ENCODE assay signal across 8 cellular contexts in the genomic region with DNA sequence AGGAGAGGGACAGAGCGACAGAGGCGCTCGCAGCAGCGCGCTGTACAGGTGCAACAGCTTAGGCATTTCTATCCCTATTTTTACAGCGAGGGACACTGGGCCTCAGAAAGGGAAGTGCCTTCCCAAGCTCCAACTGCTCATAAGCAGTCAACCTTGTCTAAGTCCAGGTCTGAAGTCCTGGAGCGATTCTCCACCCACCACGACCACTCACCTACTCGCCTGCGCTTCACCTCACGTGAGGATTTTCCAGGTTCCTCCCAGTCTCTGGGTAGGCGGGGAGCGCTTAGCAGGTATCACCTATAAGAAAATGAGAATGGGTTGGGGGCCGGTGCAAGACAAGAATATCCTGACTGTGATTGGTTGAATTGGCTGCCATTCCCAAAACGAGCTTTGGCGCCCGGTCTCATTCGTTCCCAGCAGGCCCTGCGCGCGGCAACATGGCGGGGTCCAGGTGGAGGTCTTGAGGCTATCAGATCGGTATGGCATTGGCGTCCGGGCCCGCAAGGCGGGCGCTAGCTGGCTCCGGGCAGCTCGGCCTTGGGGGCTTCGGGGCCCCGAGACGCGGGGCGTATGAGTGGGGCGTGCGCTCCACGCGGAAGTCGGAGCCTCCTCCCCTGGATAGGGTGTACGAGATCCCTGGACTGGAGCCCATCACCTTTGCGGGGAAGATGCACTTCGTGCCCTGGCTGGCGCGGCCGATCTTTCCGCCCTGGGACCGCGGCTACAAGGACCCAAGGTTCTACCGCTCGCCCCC. TPM values are rescaled to one million over a fixed set of nuclear protein-coding genes. Genes with fewer than 3 reads are reported as not detected.
DNase-seq lines count a peak whose midpoint lies in the region; ATAC-seq, FAIRE-seq and TF ChIP-seq lines count a peak whose summit lies in the region.

A gene with protein sequence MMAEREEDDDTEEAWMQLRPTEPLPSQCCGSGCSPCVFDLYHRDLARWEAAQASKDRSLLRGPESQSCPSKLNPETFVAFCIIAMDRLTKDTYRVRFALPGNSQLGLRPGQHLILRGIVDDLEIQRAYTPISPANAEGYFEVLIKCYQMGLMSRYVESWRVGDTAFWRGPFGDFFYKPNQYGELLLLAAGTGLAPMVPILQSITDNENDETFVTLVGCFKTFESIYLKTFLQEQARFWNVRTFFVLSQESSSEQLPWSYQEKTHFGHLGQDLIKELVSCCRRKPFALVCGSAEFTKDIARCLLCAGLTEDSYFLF (minus strand): TSS at position 266 of the 754 bp plus-strand sequence. CDS start 4,414 bp downstream, outside the sequence.
Gene MRPL37 (plus strand): TSS at position 403 of the 754 bp plus-strand sequence. CDS start 77 bp downstream, at position 480.

- peak within 1 kb of the TSS; percentile 94 to 95 for H3K27ac Mint-ChIP-seq in stimulated activated naive CD8-positive, alpha-beta T cell treated with anti-CD3 and anti-CD28 coated beads, Interleukin-15, amount 100 ng/mL, for 72 hours

- H3K4me1 ChIP-seq in MM.1S (ENCODE audit: low read length): peaks cover 15% of the 10 kb centered on the region

- peaks cover 61% of the 10 kb centered on the region for H3K79me2 ChIP-seq in MM.1S (ENCODE audit: low read length)
- H3K79me2 ChIP-seq in neural cell (replicated peaks; ENCODE audit: insufficient read depth, low read length): peaks cover 25% of the 10 kb centered on the region

- H4K20me1 ChIP-seq in MM.1S (ENCODE audit: insufficient read depth, low read length): no peaks in the 10 kb centered on the region
- no peaks in the 10 kb centered on the region for H4K20me1 ChIP-seq in neural cell (ENCODE audit: insufficient read depth)

- peak; percentile 98 for FAIRE-seq in G401.6 (lab: Jason Lieb, UNC)

- peak; percentile 97 for ATAC-seq in stimulated activated naive CD8-positive, alpha-beta T cell treated with anti-CD3 and anti-CD28 coated beads, Interleukin-15, amount 100 ng/mL, for 72 hours

- TF ChIP-seq RAD21 in neural cell (conservative IDR thresholded peaks at IDR 0.05): peak; percentile 53

- peak within 1 kb of the TSS; percentile 84 for H3K4me2 ChIP-seq in MM.1S (ENCODE audit: low read depth, low read length)
- peak within 1 kb of the TSS; percentile 96 for H3K4me2 ChIP-seq in neural cell (ENCODE audit: low read length)

- DNase-seq in HCEC 1CT: peak; percentile 95
- peak; percentile 98 for DNase-seq in MM.1S
- peak; percentile 94 for DNase-seq in SHP77 treated with DMSO at 0.1 percent for 48 hours (lab: John Stamatoyannopoulos, UW)
- peak; percentile 96 for DNase-seq in activated effector memory CD4-positive, alpha-beta T cell treated with anti-CD3 and anti-CD28 coated beads, Interleukin-2, amount 50 U/mL, for 16 hours
- peak; percentile 95 to 98 for DNase-seq in foreskin fibroblast
- DNase-seq in stimulated activated naive CD8-positive, alpha-beta T cell treated with anti-CD3 and anti-CD28 coated beads, Interleukin-15, amount 100 ng/mL, for 72 hours: peak; percentile 88 to 92

- H3K4me3 ChIP-seq in MM.1S (ENCODE audit: low read length) (peak within 1 kb of the TSS; percentile 97), foreskin fibroblast (ENCODE audit: low read depth in 1 of 2, low read length in 2 of 2) (peak within 1 kb of the TSS; percentile 70 to 98), neural cell (ENCODE audit: low read length) (peak within 1 kb of the TSS; percentile 93)

- no peaks in the 10 kb centered on the region for H3K27me3 Mint-ChIP-seq in stimulated activated naive CD8-positive, alpha-beta T cell treated with anti-CD3 and anti-CD28 coated beads, Interleukin-15, amount 100 ng/mL, for 72 hours

- TF ChIP-seq CTCF in MM.1S (IDR thresholded peaks at IDR 0.05; ENCODE audit: low read length): no peak
- TF ChIP-seq CTCF in foreskin fibroblast (IDR thresholded peaks at IDR 0.05; ENCODE audit: low read depth, low read length): no peak
- no peak for TF ChIP-seq CTCF in neural cell (IDR thresholded peaks at IDR 0.05; ENCODE audit: poor library complexity, severe bottlenecking)

- H3K4me3 Mint-ChIP-seq in stimulated activated naive CD8-positive, alpha-beta T cell treated with anti-CD3 and anti-CD28 coated beads, Interleukin-15, amount 100 ng/mL, for 72 hours: peak within 1 kb of the TSS; percentile 85 to 94

- 0 out of 2 replicates have a peak, but pooled peaks cover 2% of the 10 kb centered on the region for H3K36me3 ChIP-seq in MM.1S (replicated peaks; ENCODE audit: insufficient read depth, low read length)
- no peaks in the 10 kb centered on the region for H3K36me3 ChIP-seq in neural cell (ENCODE audit: insufficient read depth, low read length)

- H3K27ac ChIP-seq in MM.1S (ENCODE audit: low read length) (peak within 1 kb of the TSS; percentile 49; the same call in 1 of the 2 replicates), neural cell (ENCODE audit: low read length) (peak within 1 kb of the TSS; percentile 59)

- peaks cover 40% of the 10 kb centered on the region for H3K4me1 Mint-ChIP-seq in stimulated activated naive CD8-positive, alpha-beta T cell treated with anti-CD3 and anti-CD28 coated beads, Interleukin-15, amount 100 ng/mL, for 72 hours

- H3K9ac ChIP-seq in MM.1S (ENCODE audit: low read length) (peak within 1 kb of the TSS; percentile 97), neural cell (ENCODE audit: low read length) (peak within 1 kb of the TSS; percentile 78)

- H2AFZ ChIP-seq in MM.1S (ENCODE audit: low read length) (peak within 1 kb of the TSS; percentile 88), neural cell (ENCODE audit: low read depth, low read length) (peak within 1 kb of the TSS; percentile 63)

- H3K9me3 ChIP-seq in MM.1S (replicated peaks; ENCODE audit: insufficient read depth, low read length) (no peaks in the 10 kb centered on the region), neural cell (ENCODE audit: low read length) (no peaks in the 10 kb centered on the region)

- H3K9me2 ChIP-seq in MM.1S (replicated peaks; ENCODE audit: insufficient read depth, low read length) (no peaks in the 10 kb centered on the region), neural cell (ENCODE audit: insufficient read depth, low read length) (no peaks in the 10 kb centered on the region)

- H3F3A ChIP-seq in MM.1S (ENCODE audit: insufficient read depth, low read length) (no peaks in the 10 kb centered on the region), neural cell (ENCODE audit: insufficient read depth, low read length, poor library complexity, severe bottlenecking) (no peaks in the 10 kb centered on the region)

- H3K9me3 Mint-ChIP-seq in stimulated activated naive CD8-positive, alpha-beta T cell treated with anti-CD3 and anti-CD28 coated beads, Interleukin-15, amount 100 ng/mL, for 72 hours: no peaks in the 10 kb centered on the region

- peak; percentile 23 for TF ChIP-seq EP300 in neural cell (conservative IDR thresholded peaks at IDR 0.05; ENCODE audit: poor library complexity, severe bottlenecking)

- H3K27me3 ChIP-seq in MM.1S (replicated peaks; ENCODE audit: insufficient read depth, low read length) (no peaks in the 10 kb centered on the region), neural cell (ENCODE audit: insufficient read depth, low read depth, low read length) (no peaks in the 10 kb centered on the region)

TF ChIP-seq in neural cell, 6 proteins besides CTCF, POLR2A, EP300 and RAD21:
- TF ChIP-seq, protein P1, sequence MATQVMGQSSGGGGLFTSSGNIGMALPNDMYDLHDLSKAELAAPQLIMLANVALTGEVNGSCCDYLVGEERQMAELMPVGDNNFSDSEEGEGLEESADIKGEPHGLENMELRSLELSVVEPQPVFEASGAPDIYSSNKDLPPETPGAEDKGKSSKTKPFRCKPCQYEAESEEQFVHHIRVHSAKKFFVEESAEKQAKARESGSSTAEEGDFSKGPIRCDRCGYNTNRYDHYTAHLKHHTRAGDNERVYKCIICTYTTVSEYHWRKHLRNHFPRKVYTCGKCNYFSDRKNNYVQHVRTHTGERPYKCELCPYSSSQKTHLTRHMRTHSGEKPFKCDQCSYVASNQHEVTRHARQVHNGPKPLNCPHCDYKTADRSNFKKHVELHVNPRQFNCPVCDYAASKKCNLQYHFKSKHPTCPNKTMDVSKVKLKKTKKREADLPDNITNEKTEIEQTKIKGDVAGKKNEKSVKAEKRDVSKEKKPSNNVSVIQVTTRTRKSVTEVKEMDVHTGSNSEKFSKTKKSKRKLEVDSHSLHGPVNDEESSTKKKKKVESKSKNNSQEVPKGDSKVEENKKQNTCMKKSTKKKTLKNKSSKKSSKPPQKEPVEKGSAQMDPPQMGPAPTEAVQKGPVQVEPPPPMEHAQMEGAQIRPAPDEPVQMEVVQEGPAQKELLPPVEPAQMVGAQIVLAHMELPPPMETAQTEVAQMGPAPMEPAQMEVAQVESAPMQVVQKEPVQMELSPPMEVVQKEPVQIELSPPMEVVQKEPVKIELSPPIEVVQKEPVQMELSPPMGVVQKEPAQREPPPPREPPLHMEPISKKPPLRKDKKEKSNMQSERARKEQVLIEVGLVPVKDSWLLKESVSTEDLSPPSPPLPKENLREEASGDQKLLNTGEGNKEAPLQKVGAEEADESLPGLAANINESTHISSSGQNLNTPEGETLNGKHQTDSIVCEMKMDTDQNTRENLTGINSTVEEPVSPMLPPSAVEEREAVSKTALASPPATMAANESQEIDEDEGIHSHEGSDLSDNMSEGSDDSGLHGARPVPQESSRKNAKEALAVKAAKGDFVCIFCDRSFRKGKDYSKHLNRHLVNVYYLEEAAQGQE (IDR thresholded peaks at IDR 0.05; ENCODE audit: borderline replicate concordance): peak; percentile 29
- peak; percentile 47 for TF ChIP-seq TAF1 (IDR thresholded peaks at IDR 0.05; ENCODE audit: low read depth)
- no peak for TF ChIP-seq EZH2 (IDR thresholded peaks at IDR 0.05; ENCODE audit: borderline replicate concordance, insufficient read depth, low read length, poor library complexity, severe bottlenecking)
- TF ChIP-seq SMC3 (conservative IDR thresholded peaks at IDR 0.05; ENCODE audit: poor library complexity): peak; percentile 67
- TF ChIP-seq POLR2AphosphoS5 (IDR thresholded peaks at IDR 0.05): peak; percentile 85
- peak; percentile 93 for TF ChIP-seq MXI1 (conservative IDR thresholded peaks at IDR 0.05; ENCODE audit: poor library complexity, severe bottlenecking)

RNA-seq across cellular contexts. Expression of the first gene that starts in this region (rescaled TPM):
- polyA plus RNA-seq in neural cell: 1.6 and 2.8 TPM in 2 replicates
- 2.4 and 2.9 TPM in 2 replicates for polyA minus RNA-seq in neural cell

RNA-seq across cellular contexts. Expression of gene MRPL37, which starts in this region (rescaled TPM):
- 24.3 and 27.8 TPM in 2 replicates for polyA plus RNA-seq in neural cell
- polyA minus RNA-seq in neural cell: 20.4 and 24.1 TPM in 2 replicates

Comparison
In these comparisons a context has a peak if more than half of its experiments do, and no peak if none do; other contexts are left out.
1. Peak in every context shown above with its lines: DNase-seq, ATAC-seq, H3K4me3 ChIP-seq and H3K27ac ChIP-seq.